Comparison of ENCODE assay signal across 20 cellular contexts in genomic region chr12:1906579-1906978, GRCh38. TPM values are rescaled to one million over a fixed set of nuclear protein-coding genes. Genes with fewer than 3 reads are reported as not detected.
DNase-seq lines count a peak whose midpoint lies in the region; ATAC-seq, FAIRE-seq and TF ChIP-seq lines count a peak whose summit lies in the region.
"Had no signal": no experiment of that assay in that cellular context is flagged by ENCODE, and none has a peak within 500 bp of the region (broad histone marks: within the 10 kb centered on the region; RNA-seq: fewer than 3 reads in every experiment).

No MANE protein-coding gene starts in this region.

- no peak for FAIRE-seq in urothelium cell line (lab: Jason Lieb, UNC)
- FAIRE-seq: GM12891, H1 had no signal

- H3K27ac ChIP-seq in esophagus muscularis mucosa (replicated peaks in 1 of 4): no peak overlapping the region
- H3K27ac ChIP-seq: BLaER1 had no signal

- H3K9me3 ChIP-seq in esophagus muscularis mucosa: peaks cover 0 to 43% (median 38%) of the 10 kb centered on the region in 4 donors

- ATAC-seq in Right ventricle myocardium inferior (peak; percentile 60), GM18511 (IDR thresholded peaks at IDR 0.05; ENCODE audit: unreplicated experiment) (no peak)

- WGBS in esophagus muscularis mucosa: 52% methylated on average over 3 of the region's 3 CpGs

- intact Hi-C loops in Right ventricle myocardium inferior (cut with DNase I) (no loop called here), cardiac septum (cut with DNase I) (no loop called here), esophagus muscularis mucosa (cut with DNase I) (no loop called here)

- no peaks in the 10 kb centered on the region for H3K27me3 ChIP-seq in H7 (ENCODE audit: control insufficient read depth, insufficient read depth, low read length)
- peaks cover 0 to 28% (median 0%) of the 10 kb centered on the region in 4 donors for H3K27me3 ChIP-seq in esophagus muscularis mucosa
- H3K27me3 ChIP-seq: BLaER1 had no signal

- no peak overlapping the region for H3K4me3 ChIP-seq in H7 (ENCODE audit: insufficient read depth, low read depth, low read length)
- H3K4me3 ChIP-seq in esophagus muscularis mucosa: no peak overlapping the region
- H3K4me3 ChIP-seq: BLaER1 had no signal

- TF ChIP-seq POLR2A in esophagus muscularis mucosa (IDR thresholded peaks at IDR 0.05; ENCODE audit: low read depth): no peak

- peaks cover 0 to 10% (median 6%) of the 10 kb centered on the region in 4 donors for H3K4me1 ChIP-seq in esophagus muscularis mucosa
- H3K4me1 ChIP-seq: Caco-2 had no signal

- no peak for TF ChIP-seq EP300 in esophagus muscularis mucosa (IDR thresholded peaks at IDR 0.05)

- DNase-seq in Right ventricle myocardium inferior (ENCODE audit: missing footprints) (no peak), cardiac septum (ENCODE audit: low spot score) (no peak), H7 (peak; percentile 4), esophagus muscularis mucosa (ENCODE audit: extremely low spot score) (peak; percentile 45), urothelium cell line (ENCODE audit: low spot score) (peak; percentile 2), NCI-H146 (lab: John Stamatoyannopoulos, UW) (no peak)
- DNase-seq: CD4-positive, alpha-beta memory T cell; DMS 273 treated with DMSO at 0.1 percent for 48 hours; DMS79 treated with DMSO at 0.1 percent for 48 hours; NCI-H1105; NCI-H2029 treated with DMSO at 0.1 percent for 48 hours; NCI-H226; NCI-H524 treated with DMSO at 0.1 percent for 48 hours; SHP77 treated with DMSO at 0.1 percent for 48 hours; SK-N-SH had no signal

- no peak for TF ChIP-seq CTCF in esophagus muscularis mucosa (IDR thresholded peaks at IDR 0.05)

- H3K36me3 ChIP-seq in H7 (replicated peaks; ENCODE audit: control insufficient read depth, insufficient read depth, low read length) (no peaks in the 10 kb centered on the region), esophagus muscularis mucosa (no peaks in the 10 kb centered on the region)

RNA-seq across cellular contexts. Expression of gene CACNA2D4, which starts 11.9 kb away (rescaled TPM):
- total RNA-seq in Right ventricle myocardium inferior (1.1 TPM), cardiac septum (0.89 TPM), esophagus muscularis mucosa (1 to 10 TPM in 3 of 4 donors, under 1 TPM in 1; 0.84 to 3.8 (median 3.4) TPM)
- total RNA-seq in H7 (2014; rRNA removed; shearing (Covaris generic)): 0.03 and 0.22 TPM in 2 replicates

Comparison
In these comparisons a context has a peak if more than half of its experiments do, and no peak if none do; other contexts are left out.
1. DNase-seq: peak in H7 (single experiment), esophagus muscularis mucosa (single experiment) and urothelium cell line (single experiment); none in Right ventricle myocardium inferior (single experiment), cardiac septum (single experiment) and NCI-H146 (single experiment).